8 cellular contexts compared by ENCODE assay signal in genomic region chr19:34364830-34365462, GRCh38. TPM values are rescaled to one million over a fixed set of nuclear protein-coding genes. Genes with fewer than 3 reads are reported as not detected.
DNase-seq lines count a peak whose midpoint lies in the region; ATAC-seq and TF ChIP-seq lines count a peak whose summit lies in the region.

Gene GPI, plus strand, starts transcription at chr19:34365196. Its CDS starts 71 bp downstream, at chr19:34365267.

- POLR2A ChIA-PET in activated CD4-positive, alpha-beta memory T cell treated with anti-CD3 and anti-CD28 coated beads, Interleukin-2, amount 10 ng/mL, durations not matched to agents 7 days and 5 days (lab: Charles Lee) = interaction anchor here (1.0 to 3.4 kb wide), 11 partner anchors 11 to 568 kb away, joined by 3 to 30 read pairs (median 4); partner anchors contain the start of genes KCTD15, LSM14A and UBA2

- H3K27ac Mint-ChIP-seq in activated CD4-positive, alpha-beta memory T cell treated with anti-CD3 and anti-CD28 coated beads, Interleukin-2, amount 10 ng/mL, durations not matched to agents 7 days and 5 days = peak within 1 kb of the TSS; percentile 88

- DNase-seq in AG08396 (ENCODE audit: low spot score) (peak; percentile 85), NCI-H82 (lab: John Stamatoyannopoulos, UW) (peak; percentile 72), ecto neural progenitor cell (ENCODE audit: low spot score) (peak; percentile 70), lower lobe of right lung (peak; percentile 81)
- DNase-seq in activated CD4-positive, alpha-beta memory T cell treated with anti-CD3 and anti-CD28 coated beads, Interleukin-2, amount 10 ng/mL, durations not matched to agents 7 days and 5 days = peak; percentile 74
- DNase-seq in stimulated activated CD4-positive, alpha-beta T cell treated with anti-CD3 and anti-CD28 coated beads, Interleukin-4, amount 100 ng/mL, for 48 hours (ENCODE audit: low read depth in 2 of 2) = peak; percentile 67 to 69

- H3K4me1 ChIP-seq in lower lobe of right lung = peaks cover 27% of the 10 kb centered on the region

- CTCF ChIA-PET in activated CD4-positive, alpha-beta memory T cell treated with anti-CD3 and anti-CD28 coated beads, Interleukin-2, amount 10 ng/mL, durations not matched to agents 7 days and 5 days (lab: Charles Lee) = interaction anchor here (1.6 kb wide), 1 partner anchor 65 kb away, joined by 4 read pairs; no protein-coding TSS in a partner anchor

- H3K36me3 ChIP-seq in lower lobe of right lung = peaks cover 34% of the 10 kb centered on the region

- H3K27ac ChIP-seq in lower lobe of right lung = peak within 1 kb of the TSS; percentile 87

- H3K9me3 ChIP-seq in lower lobe of right lung = no peaks in the 10 kb centered on the region

- H3K4me1 Mint-ChIP-seq in activated CD4-positive, alpha-beta memory T cell treated with anti-CD3 and anti-CD28 coated beads, Interleukin-2, amount 10 ng/mL, durations not matched to agents 7 days and 5 days = peaks cover 67% of the 10 kb centered on the region

- intact Hi-C loops in lower lobe of right lung (cut with DNase I) = no loop called here

- ATAC-seq in HG03378 (IDR thresholded peaks at IDR 0.05; ENCODE audit: unreplicated experiment) = peak; percentile 53
- ATAC-seq in lower lobe of right lung = peak; percentile 91 to 96

- H3K4me3 ChIP-seq in lower lobe of right lung = peak within 1 kb of the TSS; percentile 99

- peak within 1 kb of the TSS; percentile 95 for H3K4me3 Mint-ChIP-seq in activated CD4-positive, alpha-beta memory T cell treated with anti-CD3 and anti-CD28 coated beads, Interleukin-2, amount 10 ng/mL, durations not matched to agents 7 days and 5 days

- no peak for TF ChIP-seq CTCF in lower lobe of right lung (IDR thresholded peaks at IDR 0.05)

- no peaks in the 10 kb centered on the region for H3K27me3 ChIP-seq in lower lobe of right lung (ENCODE audit: low read depth)

- TF ChIP-seq POLR2A in GM19099 (IDR thresholded peaks at IDR 0.05; ENCODE audit: extremely low read depth, insufficient read length, low read depth) = peak; percentile 85

- no peaks in the 10 kb centered on the region for H3K27me3 Mint-ChIP-seq in activated CD4-positive, alpha-beta memory T cell treated with anti-CD3 and anti-CD28 coated beads, Interleukin-2, amount 10 ng/mL, durations not matched to agents 7 days and 5 days

- no peaks in the 10 kb centered on the region for H3K9me3 Mint-ChIP-seq in activated CD4-positive, alpha-beta memory T cell treated with anti-CD3 and anti-CD28 coated beads, Interleukin-2, amount 10 ng/mL, durations not matched to agents 7 days and 5 days

- H3K36me3 Mint-ChIP-seq in activated CD4-positive, alpha-beta memory T cell treated with anti-CD3 and anti-CD28 coated beads, Interleukin-2, amount 10 ng/mL, durations not matched to agents 7 days and 5 days (ENCODE audit: low read depth) = peaks cover 46% of the 10 kb centered on the region

RNA-seq across cellular contexts. Expression of gene GPI, which starts in this region (rescaled TPM):
- 100 to 1,000 TPM; 658 to 662 TPM for total RNA-seq in activated CD4-positive, alpha-beta memory T cell treated with anti-CD3 and anti-CD28 coated beads, Interleukin-2, amount 10 ng/mL, durations not matched to agents 7 days and 5 days
- total RNA-seq in lower lobe of right lung = 136 TPM

Comparison
In these comparisons a context has a peak if more than half of its experiments do, and no peak if none do; other contexts are left out.
1. Peak in every context shown above with its lines: DNase-seq, ATAC-seq, H3K4me3 ChIP-seq and H3K27ac ChIP-seq.